In the genomic region with DNA sequence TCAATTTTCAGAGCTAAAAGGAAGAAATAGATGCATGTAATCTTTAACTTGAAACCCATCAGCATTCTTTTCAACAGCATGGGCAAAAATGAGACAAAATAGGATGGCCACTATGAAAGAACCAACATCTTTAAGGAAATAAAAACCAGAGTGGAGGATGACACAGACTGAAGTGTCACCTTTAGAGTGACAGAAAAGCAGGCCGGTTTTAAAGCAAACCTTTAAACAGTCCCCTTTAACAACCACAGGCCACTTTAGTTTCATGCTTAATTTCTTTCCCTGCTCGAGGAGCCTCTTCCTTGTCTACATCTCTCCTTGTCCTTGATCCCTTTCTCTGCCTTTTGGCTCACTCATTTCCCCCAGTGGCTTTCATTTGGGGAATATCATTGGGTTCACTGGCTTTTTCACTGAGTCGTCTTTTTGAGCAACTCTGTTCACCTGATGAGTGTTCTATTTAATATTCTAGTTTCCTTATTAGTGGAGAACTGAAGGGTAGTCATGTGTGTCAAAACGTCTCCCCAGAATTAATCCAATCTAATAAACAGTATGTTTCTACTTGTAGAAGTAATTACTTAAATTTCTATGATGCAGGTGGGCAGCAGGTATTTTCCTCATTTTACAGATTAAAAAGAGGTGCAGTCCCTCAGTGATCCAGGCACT, we compare ENCODE assay signal across 13 cellular contexts.
DNase-seq lines count a peak whose midpoint lies in the region; ATAC-seq and TF ChIP-seq lines count a peak whose summit lies in the region.
"Had no signal": no experiment of that assay in that cellular context is flagged by ENCODE, and none has a peak within 500 bp of the region (broad histone marks: within the 10 kb centered on the region; RNA-seq: fewer than 3 reads in every experiment).

No MANE protein-coding gene starts in this region.

- H3K9me3 ChIP-seq in OCI-LY7 (ENCODE audit: low read length), result no peaks in the 10 kb centered on the region
- H3K9me3 ChIP-seq in thyroid gland, result no peaks in the 10 kb centered on the region
- H3K9me3 ChIP-seq: A549, right atrium auricular region had no signal

- no peak overlapping the region for H3K4me3 Mint-ChIP-seq in WTC11

- no peak overlapping the region for H3K27ac ChIP-seq in OCI-LY7 (ENCODE audit: low read depth, low read length, poor library complexity, severe bottlenecking)
- H3K27ac ChIP-seq in thyroid gland, result no peak overlapping the region
- H3K27ac ChIP-seq: A549, foreskin keratinocyte, right atrium auricular region had no signal

- no peak for TF ChIP-seq POLR2A in thyroid gland (IDR thresholded peaks at IDR 0.05)

- no peaks in the 10 kb centered on the region for H3K36me3 Mint-ChIP-seq in WTC11

- POLR2A ChIA-PET in OCI-LY7 (lab: Charles Lee) (interaction anchor here (0.6 to 1.8 kb wide), 7 partner anchors 10 to 319 kb away, joined by 3 to 8 read pairs (median 4); no protein-coding TSS in a partner anchor), WTC11 (lab: Charles Lee) (no interaction called here)

- intact Hi-C loops in OCI-LY7 (cut with micrococcal nuclease; ENCODE audit: unreplicated experiment) (no loop called here), thyroid gland (cut with DNase I) (no loop called here)

- H3K36me3 ChIP-seq in OCI-LY7 (ENCODE audit: insufficient read depth, low read length) (no peaks in the 10 kb centered on the region), thyroid gland (no peaks in the 10 kb centered on the region)
- H3K36me3 ChIP-seq: right atrium auricular region had no signal

- H3K4me1 Mint-ChIP-seq in WTC11, result peaks cover 3% of the 10 kb centered on the region; the same call in 1 of the 2 replicates

- no peaks in the 10 kb centered on the region; the same call in 1 of the 2 replicates for H3K27me3 Mint-ChIP-seq in WTC11 (ENCODE audit: low read depth)

- WGBS in thyroid gland, 2 donors, result 64 to 74% methylated on average over 4 of the region's 4 CpGs

- no peak overlapping the region for H3K27ac Mint-ChIP-seq in WTC11

- peak overlapping the region; percentile 49 for H3K4me2 ChIP-seq in OCI-LY7 (ENCODE audit: low read length)
- H3K4me2 ChIP-seq: A549 had no signal

- H3K9me2 ChIP-seq in OCI-LY7 (ENCODE audit: insufficient read depth, low read length), result no peaks in the 10 kb centered on the region

- no peaks in the 10 kb centered on the region for H3K79me2 ChIP-seq in OCI-LY7 (ENCODE audit: insufficient read depth, low read depth, low read length)

- DNase-seq in activated CD4-positive, CD25-positive, alpha-beta regulatory T cell treated with anti-CD3 and anti-CD28 coated beads, Interleukin-2, amount 50 U/mL, for 72 hours, result no peak
- DNase-seq in OCI-LY7 (ENCODE audit: low spot score) (no peak), thyroid gland (no peak), WTC11 (ENCODE audit: low spot score) (no peak)
- no peak for DNase-seq in stimulated activated naive CD8-positive, alpha-beta T cell treated with anti-CD3 and anti-CD28 coated beads, Interleukin-15, Interleukin-2, amounts not matched to agents 100 U/mL and 50 U/mL, for 24 hours
- DNase-seq: activated CD4-positive, CD25-positive, alpha-beta regulatory T cell; foreskin keratinocyte; left ventricle myocardium superior had no signal

- H3K4me3 ChIP-seq in OCI-LY7 (ENCODE audit: low read depth, low read length, poor library complexity, severe bottlenecking) (peak overlapping the region; percentile 14), thyroid gland (replicated peaks in 1 of 3) (no peak overlapping the region)
- H3K4me3 ChIP-seq: A549, right atrium auricular region had no signal

- TF ChIP-seq CTCF in OCI-LY7 (conservative IDR thresholded peaks at IDR 0.05; ENCODE audit: low read length) (no peak), thyroid gland (IDR thresholded peaks at IDR 0.05) (no peak), WTC11 (IDR thresholded peaks at IDR 0.05) (no peak)

- H3K9me3 Mint-ChIP-seq in WTC11, result no peaks in the 10 kb centered on the region

- no peaks in the 10 kb centered on the region for H3K27me3 ChIP-seq in thyroid gland
- H3K27me3 ChIP-seq: foreskin keratinocyte, right atrium auricular region had no signal

- H2AFZ ChIP-seq in OCI-LY7 (ENCODE audit: low read length), result peak overlapping the region; percentile 46

- no peaks in the 10 kb centered on the region for H4K20me1 ChIP-seq in OCI-LY7 (ENCODE audit: insufficient read depth, low read length)

- no TSS peak for BruUV-seq in OCI-LY7 (replicated peaks; lab: Mats Ljungman, UMichigan)

- peaks cover 56% of the 10 kb centered on the region for H3K4me1 ChIP-seq in OCI-LY7 (ENCODE audit: insufficient read depth, low read length, poor library complexity, severe bottlenecking)
- no peaks in the 10 kb centered on the region for H3K4me1 ChIP-seq in thyroid gland
- H3K4me1 ChIP-seq: right atrium auricular region had no signal

- ATAC-seq in activated CD4-positive, CD25-positive, alpha-beta regulatory T cell treated with anti-CD3 and anti-CD28 coated beads, Interleukin-2, amount 50 U/mL, for 24 hours, result peak; percentile 80 to 83
- ATAC-seq in GM21825 (IDR thresholded peaks at IDR 0.05; ENCODE audit: unreplicated experiment), result peak; percentile 41
- ATAC-seq in stimulated activated naive CD8-positive, alpha-beta T cell treated with anti-CD3 and anti-CD28 coated beads, Interleukin-15, Interleukin-2, amounts not matched to agents 100 U/mL and 50 U/mL, for 24 hours, result peak; percentile 61
- no peak for ATAC-seq in WTC11
- no peak for ATAC-seq in GM21367 (IDR thresholded peaks at IDR 0.05; ENCODE audit: unreplicated experiment)
- ATAC-seq: A549, foreskin keratinocyte, left ventricle myocardium superior had no signal

- CTCF ChIA-PET in OCI-LY7 (lab: Charles Lee; ENCODE audit: unreplicated experiment) (no interaction called here), WTC11 (lab: Charles Lee) (no interaction called here)

TF ChIP-seq in WTC11, 78 proteins besides CTCF, POLR2A, EP300 and RAD21 (continues in another document):
- TF ChIP-seq, protein P1, sequence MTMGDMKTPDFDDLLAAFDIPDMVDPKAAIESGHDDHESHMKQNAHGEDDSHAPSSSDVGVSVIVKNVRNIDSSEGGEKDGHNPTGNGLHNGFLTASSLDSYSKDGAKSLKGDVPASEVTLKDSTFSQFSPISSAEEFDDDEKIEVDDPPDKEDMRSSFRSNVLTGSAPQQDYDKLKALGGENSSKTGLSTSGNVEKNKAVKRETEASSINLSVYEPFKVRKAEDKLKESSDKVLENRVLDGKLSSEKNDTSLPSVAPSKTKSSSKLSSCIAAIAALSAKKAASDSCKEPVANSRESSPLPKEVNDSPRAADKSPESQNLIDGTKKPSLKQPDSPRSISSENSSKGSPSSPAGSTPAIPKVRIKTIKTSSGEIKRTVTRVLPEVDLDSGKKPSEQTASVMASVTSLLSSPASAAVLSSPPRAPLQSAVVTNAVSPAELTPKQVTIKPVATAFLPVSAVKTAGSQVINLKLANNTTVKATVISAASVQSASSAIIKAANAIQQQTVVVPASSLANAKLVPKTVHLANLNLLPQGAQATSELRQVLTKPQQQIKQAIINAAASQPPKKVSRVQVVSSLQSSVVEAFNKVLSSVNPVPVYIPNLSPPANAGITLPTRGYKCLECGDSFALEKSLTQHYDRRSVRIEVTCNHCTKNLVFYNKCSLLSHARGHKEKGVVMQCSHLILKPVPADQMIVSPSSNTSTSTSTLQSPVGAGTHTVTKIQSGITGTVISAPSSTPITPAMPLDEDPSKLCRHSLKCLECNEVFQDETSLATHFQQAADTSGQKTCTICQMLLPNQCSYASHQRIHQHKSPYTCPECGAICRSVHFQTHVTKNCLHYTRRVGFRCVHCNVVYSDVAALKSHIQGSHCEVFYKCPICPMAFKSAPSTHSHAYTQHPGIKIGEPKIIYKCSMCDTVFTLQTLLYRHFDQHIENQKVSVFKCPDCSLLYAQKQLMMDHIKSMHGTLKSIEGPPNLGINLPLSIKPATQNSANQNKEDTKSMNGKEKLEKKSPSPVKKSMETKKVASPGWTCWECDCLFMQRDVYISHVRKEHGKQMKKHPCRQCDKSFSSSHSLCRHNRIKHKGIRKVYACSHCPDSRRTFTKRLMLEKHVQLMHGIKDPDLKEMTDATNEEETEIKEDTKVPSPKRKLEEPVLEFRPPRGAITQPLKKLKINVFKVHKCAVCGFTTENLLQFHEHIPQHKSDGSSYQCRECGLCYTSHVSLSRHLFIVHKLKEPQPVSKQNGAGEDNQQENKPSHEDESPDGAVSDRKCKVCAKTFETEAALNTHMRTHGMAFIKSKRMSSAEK (CRISPR knock-in tag; IDR thresholded peaks at IDR 0.05; ENCODE audit: borderline replicate concordance), result no peak
- TF ChIP-seq, protein P2, sequence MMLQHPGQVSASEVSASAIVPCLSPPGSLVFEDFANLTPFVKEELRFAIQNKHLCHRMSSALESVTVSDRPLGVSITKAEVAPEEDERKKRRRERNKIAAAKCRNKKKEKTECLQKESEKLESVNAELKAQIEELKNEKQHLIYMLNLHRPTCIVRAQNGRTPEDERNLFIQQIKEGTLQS (CRISPR knock-in tag; conservative IDR thresholded peaks at IDR 0.05), result no peak
- TF ChIP-seq, protein P3, sequence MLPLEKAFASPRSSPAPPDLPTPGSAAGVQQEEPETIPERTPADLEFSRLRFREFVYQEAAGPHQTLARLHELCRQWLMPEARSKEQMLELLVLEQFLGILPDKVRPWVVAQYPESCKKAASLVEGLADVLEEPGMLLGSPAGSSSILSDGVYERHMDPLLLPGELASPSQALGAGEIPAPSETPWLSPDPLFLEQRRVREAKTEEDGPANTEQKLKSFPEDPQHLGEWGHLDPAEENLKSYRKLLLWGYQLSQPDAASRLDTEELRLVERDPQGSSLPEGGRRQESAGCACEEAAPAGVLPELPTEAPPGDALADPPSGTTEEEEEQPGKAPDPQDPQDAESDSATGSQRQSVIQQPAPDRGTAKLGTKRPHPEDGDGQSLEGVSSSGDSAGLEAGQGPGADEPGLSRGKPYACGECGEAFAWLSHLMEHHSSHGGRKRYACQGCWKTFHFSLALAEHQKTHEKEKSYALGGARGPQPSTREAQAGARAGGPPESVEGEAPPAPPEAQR (CRISPR knock-in tag; IDR thresholded peaks at IDR 0.05), result no peak
- no peak for TF ChIP-seq IRF2 (CRISPR knock-in tag; IDR thresholded peaks at IDR 0.05; ENCODE audit: borderline replicate concordance, low read depth)
- TF ChIP-seq ZNF138 (CRISPR knock-in tag; conservative IDR thresholded peaks at IDR 0.05), result no peak
- TF ChIP-seq PRRX2 (CRISPR knock-in tag; IDR thresholded peaks at IDR 0.05), result no peak

Comparison
In these comparisons a context has a peak if more than half of its experiments do, and no peak if none do; other contexts are left out.
1. ATAC-seq: peak in activated CD4-positive, CD25-positive, alpha-beta regulatory T cell treated with anti-CD3 and anti-CD28 coated beads, Interleukin-2, amount 50 U/mL, for 24 hours (2 of 2), GM21825 (single experiment) and stimulated activated naive CD8-positive, alpha-beta T cell treated with anti-CD3 and anti-CD28 coated beads, Interleukin-15, Interleukin-2, amounts not matched to agents 100 U/mL and 50 U/mL, for 24 hours (single experiment); none in WTC11 (single experiment) and GM21367 (single experiment).